13 cellular contexts compared by ENCODE assay signal in the genomic region with DNA sequence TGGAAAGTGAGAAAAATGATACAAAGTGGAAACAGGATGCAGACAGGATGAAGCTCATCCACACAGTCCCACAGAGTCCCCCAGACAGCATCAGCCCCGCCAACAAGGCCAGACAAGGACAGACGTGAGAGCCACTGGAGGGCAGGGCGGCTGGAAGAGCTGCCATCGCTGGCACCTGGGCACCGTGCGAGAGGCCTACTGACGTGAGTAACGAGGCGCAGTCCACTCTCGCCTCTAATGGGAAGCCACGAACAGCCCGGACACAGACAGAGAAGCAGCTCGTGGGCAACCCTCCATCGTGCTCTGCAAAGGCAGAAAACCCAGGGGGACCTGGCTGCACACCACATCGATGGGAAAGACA.
"Had no signal": no experiment of that assay in that cellular context is flagged by ENCODE, and none has a peak within 500 bp of the region (broad histone marks: within the 10 kb centered on the region; RNA-seq: fewer than 3 reads in every experiment).

No MANE protein-coding gene starts in this region.

- H3K4me2 ChIP-seq: neural progenitor cell had no signal

- H3K4me3 Mint-ChIP-seq: activated CD4-positive, alpha-beta memory T cell treated with anti-CD3 and anti-CD28 coated beads, Interleukin-2, amount 10 ng/mL, durations not matched to agents 7 days and 5 days; activated CD4-positive, alpha-beta T cell treated with anti-CD3 and anti-CD28 coated beads for 36 hours; neural progenitor cell had no signal

- DNase-seq: activated CD4-positive, alpha-beta memory T cell treated with anti-CD3 and anti-CD28 coated beads, Interleukin-2, amount 10 ng/mL, durations not matched to agents 7 days and 5 days; activated CD4-positive, alpha-beta T cell treated with anti-CD3 and anti-CD28 coated beads for 36 hours; activated naive CD4-positive, alpha-beta T cell treated with Interleukin-2 at 50 U/mL for 16 hours; gastrocnemius medialis; mesendoderm; stimulated activated CD4-positive, alpha-beta T cell treated with anti-CD3 and anti-CD28 coated beads, Interleukin-2, amount 100 ng/mL, for 48 hours; stimulated activated naive CD4-positive, alpha-beta T cell; WERI-Rb-1 had no signal

- H3K9me3 ChIP-seq: ascending aorta, gastrocnemius medialis, pancreas, tibial artery had no signal

- H3K4me1 ChIP-seq: gastrocnemius medialis, pancreas had no signal

- H3K27me3 ChIP-seq: ascending aorta, gastrocnemius medialis, neural progenitor cell, pancreas, tibial artery had no signal

- H3K27me3 Mint-ChIP-seq: activated CD4-positive, alpha-beta memory T cell treated with anti-CD3 and anti-CD28 coated beads, Interleukin-2, amount 10 ng/mL, durations not matched to agents 7 days and 5 days; activated CD4-positive, alpha-beta T cell treated with anti-CD3 and anti-CD28 coated beads for 36 hours had no signal

- H3K9ac ChIP-seq: neural progenitor cell had no signal

- H3K4me3 ChIP-seq: ascending aorta, gastrocnemius medialis, neural progenitor cell, pancreas, tibial artery had no signal

- ATAC-seq: activated CD4-positive, alpha-beta T cell treated with anti-CD3 and anti-CD28 coated beads for 36 hours; gastrocnemius medialis; pancreas; SK-N-SH treated with all-trans-retinoic acid at 6 μM for 48 hours had no signal

- H3K27ac Mint-ChIP-seq: activated CD4-positive, alpha-beta memory T cell treated with anti-CD3 and anti-CD28 coated beads, Interleukin-2, amount 10 ng/mL, durations not matched to agents 7 days and 5 days; activated CD4-positive, alpha-beta T cell treated with anti-CD3 and anti-CD28 coated beads for 36 hours; neural progenitor cell had no signal

- H3K36me3 ChIP-seq: gastrocnemius medialis, neural progenitor cell, pancreas, WERI-Rb-1 had no signal

- H3K27ac ChIP-seq: ascending aorta, gastrocnemius medialis, neural progenitor cell, pancreas, tibial artery, WERI-Rb-1 had no signal

- H3K9me3 Mint-ChIP-seq: activated CD4-positive, alpha-beta memory T cell treated with anti-CD3 and anti-CD28 coated beads, Interleukin-2, amount 10 ng/mL, durations not matched to agents 7 days and 5 days had no signal

- H2AFZ ChIP-seq: neural progenitor cell had no signal
